In the genomic region with DNA sequence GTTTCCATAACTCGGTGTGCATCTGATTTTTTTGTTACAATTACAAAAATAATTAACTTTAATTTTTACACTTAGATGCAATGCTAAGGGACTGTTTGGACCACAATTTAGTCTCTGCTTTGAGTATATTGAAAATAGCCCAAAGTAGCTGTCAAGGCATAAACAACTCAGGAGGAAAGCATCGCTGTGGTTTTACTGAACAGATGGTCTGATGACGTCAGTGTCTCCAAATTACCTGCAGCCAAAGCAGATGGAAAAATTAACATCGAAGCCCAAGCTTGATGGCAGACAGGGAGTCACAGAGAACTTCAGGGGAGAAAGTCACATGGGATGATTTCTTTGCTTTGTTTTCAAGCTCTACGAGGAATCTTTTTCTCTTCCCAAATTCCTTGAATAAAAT, we compare ENCODE assay signal across 1 cellular context.
TF ChIP-seq lines count a peak whose summit lies in the region.

No MANE protein-coding gene starts in this region.

TF ChIP-seq in IMR-90, 13 proteins besides CTCF, POLR2A, EP300 and RAD21 (continued from another document):
- TF ChIP-seq, protein P1, sequence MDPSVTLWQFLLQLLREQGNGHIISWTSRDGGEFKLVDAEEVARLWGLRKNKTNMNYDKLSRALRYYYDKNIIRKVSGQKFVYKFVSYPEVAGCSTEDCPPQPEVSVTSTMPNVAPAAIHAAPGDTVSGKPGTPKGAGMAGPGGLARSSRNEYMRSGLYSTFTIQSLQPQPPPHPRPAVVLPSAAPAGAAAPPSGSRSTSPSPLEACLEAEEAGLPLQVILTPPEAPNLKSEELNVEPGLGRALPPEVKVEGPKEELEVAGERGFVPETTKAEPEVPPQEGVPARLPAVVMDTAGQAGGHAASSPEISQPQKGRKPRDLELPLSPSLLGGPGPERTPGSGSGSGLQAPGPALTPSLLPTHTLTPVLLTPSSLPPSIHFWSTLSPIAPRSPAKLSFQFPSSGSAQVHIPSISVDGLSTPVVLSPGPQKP (IDR thresholded peaks at IDR 0.05; ENCODE audit: borderline replicate concordance, low read depth, low read length): no peak
- TF ChIP-seq CHD1 (IDR thresholded peaks at IDR 0.05; ENCODE audit: low read depth, low read length) (no peak), RCOR1 (IDR thresholded peaks at IDR 0.05; ENCODE audit: insufficient replicate concordance, low read length) (no peak)
